In genomic region chr5:180525363-180525762, GRCh38 we compare ENCODE assay signal across 18 cellular contexts. TPM values are rescaled to one million over a fixed set of nuclear protein-coding genes. Genes with fewer than 3 reads are reported as not detected.
A peak's percentile ranks its signal among the peaks of the same experiment; 100 is the strongest.
DNase-seq lines count a peak whose midpoint lies in the region; ATAC-seq and TF ChIP-seq lines count a peak whose summit lies in the region.
"Had no signal": no experiment of that assay in that cellular context is flagged by ENCODE, and none has a peak within 500 bp of the region (broad histone marks: within the 10 kb centered on the region; RNA-seq: fewer than 3 reads in every experiment).

No MANE protein-coding gene starts in this region.

- no peaks in the 10 kb centered on the region for H3K9me3 ChIP-seq in DND-41 (ENCODE audit: insufficient read depth, low read length, severe bottlenecking)
- no peaks in the 10 kb centered on the region for H3K9me3 ChIP-seq in naive thymus-derived CD4-positive, alpha-beta T cell (ENCODE audit: control insufficient read depth in 2 of 3, low read length in 3 of 3)
- H3K9me3 ChIP-seq: SJCRH30 had no signal

- ATAC-seq in DND-41 (ENCODE audit: insufficient read depth, low read depth) = no peak; the same call in 2 of the 3 replicates
- no peak for ATAC-seq in naive thymus-derived CD4-positive, alpha-beta T cell

- H3K4me3 Mint-ChIP-seq in activated CD4-positive, alpha-beta T cell treated with anti-CD3 and anti-CD28 coated beads, Interleukin-2, amount 10 ng/mL, durations not matched to agents 7 days and 5 days = no peak overlapping the region
- H3K4me3 Mint-ChIP-seq in activated CD4-positive, alpha-beta T cell treated with anti-CD3 and anti-CD28 coated beads, Interleukin-2, amount 10 ng/mL, durations not matched to agents 24 days and 14 days = no peak overlapping the region
- H3K4me3 Mint-ChIP-seq in naive thymus-derived CD4-positive, alpha-beta T cell = peak overlapping the region in 5 of 10 donors; percentile 19 to 41 (median 29)

- peaks cover 68% of the 10 kb centered on the region for H4K20me1 ChIP-seq in DND-41 (ENCODE audit: insufficient read depth, low read length)

- peaks cover 11% of the 10 kb centered on the region for H3K36me3 Mint-ChIP-seq in activated CD4-positive, alpha-beta T cell treated with anti-CD3 and anti-CD28 coated beads, Interleukin-2, amount 10 ng/mL, durations not matched to agents 7 days and 5 days (ENCODE audit: low read depth)
- H3K36me3 Mint-ChIP-seq in activated CD4-positive, alpha-beta T cell treated with anti-CD3 and anti-CD28 coated beads, Interleukin-2, amount 10 ng/mL, durations not matched to agents 24 days and 14 days (ENCODE audit: low read depth) = peaks cover 24% of the 10 kb centered on the region
- H3K36me3 Mint-ChIP-seq in naive thymus-derived CD4-positive, alpha-beta T cell = peaks cover 0 to 14% (median 9%) of the 10 kb centered on the region in 5 donors

- peaks cover 43% of the 10 kb centered on the region for H3K36me3 ChIP-seq in DND-41 (ENCODE audit: insufficient read depth, low read length)
- H3K36me3 ChIP-seq in naive thymus-derived CD4-positive, alpha-beta T cell (ENCODE audit: control insufficient read depth in 2 of 3, insufficient read depth in 3 of 3, low read length in 3 of 3) = peaks cover 0 to 7% (median 0%) of the 10 kb centered on the region in 3 experiments

- no peak overlapping the region for H3K4me2 ChIP-seq in DND-41 (ENCODE audit: insufficient read depth, low read length)

- POLR2A ChIA-PET in activated CD4-positive, alpha-beta T cell treated with anti-CD3 and anti-CD28 coated beads, Interleukin-2, amount 10 ng/mL, durations not matched to agents 7 days and 5 days (lab: Charles Lee) = no interaction called here
- POLR2A ChIA-PET in naive thymus-derived CD4-positive, alpha-beta T cell (lab: Charles Lee) = no interaction called here

- peak; percentile 27 for TF ChIP-seq CTCF in DND-41 (IDR thresholded peaks at IDR 0.05; ENCODE audit: borderline replicate concordance, extremely low read depth, low read length, poor library complexity, severe bottlenecking)
- peak; percentile 30; the same call in 1 of the 2 replicates for TF ChIP-seq CTCF in VCaP (conservative IDR thresholded peaks at IDR 0.05)

- H3K9ac ChIP-seq in DND-41 (ENCODE audit: low read depth, low read length) = no peak overlapping the region
- H3K9ac ChIP-seq: BLaER1 treated with 17β-estradiol and CSF1 and Interleukin-3, amounts not matched to agents 10 nM and 100 nM had no signal

- no peaks in the 10 kb centered on the region for H3K27me3 ChIP-seq in DND-41 (ENCODE audit: insufficient read depth, low read length, poor library complexity)
- no peaks in the 10 kb centered on the region for H3K27me3 ChIP-seq in naive thymus-derived CD4-positive, alpha-beta T cell (ENCODE audit: control insufficient read depth in 2 of 2, insufficient read depth in 2 of 2, low read length in 2 of 2)
- H3K27me3 ChIP-seq: BLaER1 treated with 17β-estradiol and CSF1 and Interleukin-3, amounts not matched to agents 10 nM and 100 nM; SJCRH30 had no signal

- DNase-seq in activated CD4-positive, alpha-beta T cell treated with anti-CD3 and anti-CD28 coated beads, Interleukin-2, amount 10 ng/mL, durations not matched to agents 7 days and 5 days = no peak
- DNase-seq in activated CD4-positive, alpha-beta T cell treated with anti-CD3 and anti-CD28 coated beads, Interleukin-2, amount 10 ng/mL, durations not matched to agents 24 days and 14 days = no peak
- DNase-seq in DND-41 = no peak
- DNase-seq in naive thymus-derived CD4-positive, alpha-beta T cell = peak in 4 of 9 donors; percentile 8 to 20 (median 13)
- DNase-seq in SKM-1 treated with dmso at 0.1 percent for 144 hours (lab: John Stamatoyannopoulos, UW; ENCODE audit: unreplicated experiment) = no peak
- no peak for DNase-seq in 8988T
- DNase-seq in HT-29 (ENCODE audit: low spot score) = no peak
- DNase-seq: IMR-90, NCI-H1417, NCI-H187 treated with DMSO at 0.1 percent for 48 hours, NCI-H2171, NCI-H446 treated with DMSO at 0.1 percent for 48 hours, NCI-H748 treated with DMSO at 0.1 percent for 48 hours, SJCRH30 had no signal

- H3K9me3 Mint-ChIP-seq in activated CD4-positive, alpha-beta T cell treated with anti-CD3 and anti-CD28 coated beads, Interleukin-2, amount 10 ng/mL, durations not matched to agents 7 days and 5 days = no peaks in the 10 kb centered on the region
- H3K9me3 Mint-ChIP-seq in activated CD4-positive, alpha-beta T cell treated with anti-CD3 and anti-CD28 coated beads, Interleukin-2, amount 10 ng/mL, durations not matched to agents 24 days and 14 days = no peaks in the 10 kb centered on the region
- no peaks in the 10 kb centered on the region for H3K9me3 Mint-ChIP-seq in naive thymus-derived CD4-positive, alpha-beta T cell

- H3K27me3 Mint-ChIP-seq in activated CD4-positive, alpha-beta T cell treated with anti-CD3 and anti-CD28 coated beads, Interleukin-2, amount 10 ng/mL, durations not matched to agents 7 days and 5 days = no peaks in the 10 kb centered on the region
- H3K27me3 Mint-ChIP-seq in activated CD4-positive, alpha-beta T cell treated with anti-CD3 and anti-CD28 coated beads, Interleukin-2, amount 10 ng/mL, durations not matched to agents 24 days and 14 days = no peaks in the 10 kb centered on the region
- H3K27me3 Mint-ChIP-seq in naive thymus-derived CD4-positive, alpha-beta T cell = no peaks in the 10 kb centered on the region

- H3K4me3 ChIP-seq in DND-41 (ENCODE audit: low read depth in 1 of 2, low read length in 2 of 2) = no peak overlapping the region
- H3K4me3 ChIP-seq in naive thymus-derived CD4-positive, alpha-beta T cell (ENCODE audit: low read length) = no peak overlapping the region
- H3K4me3 ChIP-seq: BLaER1 treated with 17β-estradiol and CSF1 and Interleukin-3, amounts not matched to agents 10 nM and 100 nM; SJCRH30 had no signal

- CTCF ChIA-PET in activated CD4-positive, alpha-beta T cell treated with anti-CD3 and anti-CD28 coated beads, Interleukin-2, amount 10 ng/mL, durations not matched to agents 7 days and 5 days (lab: Charles Lee) = interaction anchor here (1.2 kb wide), 1 partner anchor 11 kb away, joined by 3 read pairs; no protein-coding TSS in a partner anchor
- CTCF ChIA-PET in naive thymus-derived CD4-positive, alpha-beta T cell (lab: Charles Lee) = interaction anchor here (1.0 kb wide), 1 partner anchor 19 kb away, joined by 3 read pairs; no protein-coding TSS in a partner anchor

- intact Hi-C loops in activated CD4-positive, alpha-beta T cell treated with anti-CD3 and anti-CD28 coated beads, Interleukin-2, amount 10 ng/mL, durations not matched to agents 24 days and 14 days (cut with micrococcal nuclease) = no loop called here
- intact Hi-C loops in naive thymus-derived CD4-positive, alpha-beta T cell (cut with micrococcal nuclease) = loop anchor here in 1 of 2 donors (1.0 to 2.0 kb wide), 3 partner anchors 31 to 193 kb away; partner anchors contain the start of gene CNOT6

- peaks cover 8% of the 10 kb centered on the region for H3K4me1 ChIP-seq in DND-41 (ENCODE audit: insufficient read depth, low read length)
- H3K4me1 ChIP-seq in naive thymus-derived CD4-positive, alpha-beta T cell (ENCODE audit: control insufficient read depth in 2 of 2, insufficient read depth in 2 of 2, low read length in 2 of 2) = peaks cover 5 to 7% of the 10 kb centered on the region in 2 donors

- H3K79me2 ChIP-seq in DND-41 (ENCODE audit: insufficient read depth, low read length) = peaks cover 97% of the 10 kb centered on the region

- no peak overlapping the region for H2AFZ ChIP-seq in DND-41 (ENCODE audit: low read depth, low read length)

- H3K27ac ChIP-seq in DND-41 (ENCODE audit: low read length) (0 out of 2 replicates have a peak overlapping the region, but pooled peaks have one; percentile 30), VCaP (no peak overlapping the region)
- no peak overlapping the region for H3K27ac ChIP-seq in naive thymus-derived CD4-positive, alpha-beta T cell (ENCODE audit: low read depth, low read length)
- H3K27ac ChIP-seq: 22Rv1; BLaER1 treated with 17β-estradiol and CSF1 and Interleukin-3, amounts not matched to agents 10 nM and 100 nM; RWPE1; SJCRH30 had no signal

- H3K27ac Mint-ChIP-seq in activated CD4-positive, alpha-beta T cell treated with anti-CD3 and anti-CD28 coated beads, Interleukin-2, amount 10 ng/mL, durations not matched to agents 7 days and 5 days = peak overlapping the region; percentile 31
- H3K27ac Mint-ChIP-seq in activated CD4-positive, alpha-beta T cell treated with anti-CD3 and anti-CD28 coated beads, Interleukin-2, amount 10 ng/mL, durations not matched to agents 24 days and 14 days = no peak overlapping the region
- peak overlapping the region in 6 of 9 donors; percentile 14 to 77 (median 47) for H3K27ac Mint-ChIP-seq in naive thymus-derived CD4-positive, alpha-beta T cell

- H3K4me1 Mint-ChIP-seq in activated CD4-positive, alpha-beta T cell treated with anti-CD3 and anti-CD28 coated beads, Interleukin-2, amount 10 ng/mL, durations not matched to agents 7 days and 5 days = peaks cover 45% of the 10 kb centered on the region
- H3K4me1 Mint-ChIP-seq in activated CD4-positive, alpha-beta T cell treated with anti-CD3 and anti-CD28 coated beads, Interleukin-2, amount 10 ng/mL, durations not matched to agents 24 days and 14 days = peaks cover 37% of the 10 kb centered on the region
- peaks cover 43 to 68% (median 61%) of the 10 kb centered on the region in 7 donors for H3K4me1 Mint-ChIP-seq in naive thymus-derived CD4-positive, alpha-beta T cell

RNA-seq across cellular contexts. Expression of gene CNOT6, which starts 31.2 kb away (rescaled TPM):
- total RNA-seq in activated CD4-positive, alpha-beta T cell treated with anti-CD3 and anti-CD28 coated beads, Interleukin-2, amount 10 ng/mL, durations not matched to agents 7 days and 5 days = 10 to 100 TPM; 38.3 to 44.8 TPM
- 45.3 and 51.6 TPM in 2 replicates for total RNA-seq in activated CD4-positive, alpha-beta T cell treated with anti-CD3 and anti-CD28 coated beads, Interleukin-2, amount 10 ng/mL, durations not matched to agents 24 days and 14 days
- 10 to 100 TPM; 22.8 to 41.9 (median 30.0) TPM for total RNA-seq in naive thymus-derived CD4-positive, alpha-beta T cell
- 1 to 10 TPM; 8.3 to 8.8 TPM for polyA plus RNA-seq in naive thymus-derived CD4-positive, alpha-beta T cell
- total RNA-seq in HT-29 (2014; rRNA removed; shearing (Covaris generic)) = 9.8 and 15.3 TPM in 2 replicates
